ENCODE assay signal across 27 cellular contexts in genomic region chr7:126378642-126379041, GRCh38.
DNase-seq lines count a peak whose midpoint lies in the region; ATAC-seq, FAIRE-seq and TF ChIP-seq lines count a peak whose summit lies in the region.
"Had no signal": no experiment of that assay in that cellular context is flagged by ENCODE, and none has a peak within 500 bp of the region (broad histone marks: within the 10 kb centered on the region; RNA-seq: fewer than 3 reads in every experiment).

No MANE protein-coding gene starts in this region.

- WGBS in tibial nerve, 2 donors: 53 to 59% methylated on average over 2 of the region's 2 CpGs

- H3K9me3 ChIP-seq in tibial nerve: no peaks in the 10 kb centered on the region
- H3K9me3 ChIP-seq: ascending aorta, gastrocnemius medialis, pancreas, thyroid gland had no signal

- ATAC-seq in GM19463 (IDR thresholded peaks at IDR 0.05; ENCODE audit: unreplicated experiment) (peak; percentile 53), HG02938 (IDR thresholded peaks at IDR 0.05; ENCODE audit: unreplicated experiment) (peak; percentile 78)
- ATAC-seq: esophagus mucosa; gastrocnemius medialis; HCT116; left cardiac atrium; naive thymus-derived CD4-positive, alpha-beta T cell; Panc1; pancreas had no signal

- H3K27me3 ChIP-seq in tibial nerve: no peaks in the 10 kb centered on the region
- H3K27me3 ChIP-seq: ascending aorta, gastrocnemius medialis, pancreas, thyroid gland had no signal

- H3K36me3 ChIP-seq in tibial nerve: no peaks in the 10 kb centered on the region
- H3K36me3 ChIP-seq: ascending aorta, gastrocnemius medialis, pancreas, thyroid gland had no signal

- TF ChIP-seq POLR2A in tibial nerve (IDR thresholded peaks at IDR 0.05): no peak

- TF ChIP-seq CTCF in tibial nerve (IDR thresholded peaks at IDR 0.05): no peak

- H3K4me3 ChIP-seq in tibial nerve: no peak overlapping the region
- H3K4me3 ChIP-seq: ascending aorta, gastrocnemius medialis, pancreas, thyroid gland had no signal

- DNase-seq in GM18507 (ENCODE audit: extremely low spot score, insufficient read length, low read depth): no peak
- peak; percentile 53 for DNase-seq in RPMI8226
- DNase-seq in activated CD4-positive, alpha-beta T cell treated with anti-CD3 and anti-CD28 coated beads for 4 hours: no peak
- no peak for DNase-seq in KBM-7
- DNase-seq in tibial nerve (ENCODE audit: low spot score in 2 of 2): no peak
- no peak for DNase-seq in HuH-7 (ENCODE audit: low spot score)
- DNase-seq: activated B cell treated with CpG ODN at 0.5 μM for 24 hours; activated naive CD4-positive, alpha-beta T cell treated with anti-CD3 and anti-CD28 coated beads, Interleukin-2, amount 50 U/mL, for 16 hours; activated T-cell treated with anti-CD3 and anti-CD28 coated beads, Interleukin-2, amount 50 U/mL, for 48 hours; AML-193; cerebellar nuclear complex; effector CD8-positive, alpha-beta T cell; gastrocnemius medialis; left cardiac atrium; mesenchymal stem cell; naive thymus-derived CD4-positive, alpha-beta T cell; NCI-H1694; pancreas; stimulated activated naive CD4-positive, alpha-beta T cell; T-helper 9 cell; thyroid gland had no signal

- TF ChIP-seq EP300 in tibial nerve (IDR thresholded peaks at IDR 0.05): no peak

- no peak overlapping the region for H3K27ac ChIP-seq in tibial nerve
- H3K27ac ChIP-seq: ascending aorta, gastrocnemius medialis, pancreas, thyroid gland had no signal

- FAIRE-seq in GM18507 (lab: Jason Lieb, UNC): peak; percentile 48
- FAIRE-seq: pancreas had no signal

- no peaks in the 10 kb centered on the region for H3K4me1 ChIP-seq in tibial nerve
- H3K4me1 ChIP-seq: ascending aorta, gastrocnemius medialis, pancreas, thyroid gland had no signal

- in situ Hi-C loops in KBM-7 (cut with MboI; ENCODE audit: low pct_unique_long_range_greater_than_20kb, low sequenced_read_pairs): no loop called here
